16 cellular contexts compared by ENCODE assay signal in the genomic region with DNA sequence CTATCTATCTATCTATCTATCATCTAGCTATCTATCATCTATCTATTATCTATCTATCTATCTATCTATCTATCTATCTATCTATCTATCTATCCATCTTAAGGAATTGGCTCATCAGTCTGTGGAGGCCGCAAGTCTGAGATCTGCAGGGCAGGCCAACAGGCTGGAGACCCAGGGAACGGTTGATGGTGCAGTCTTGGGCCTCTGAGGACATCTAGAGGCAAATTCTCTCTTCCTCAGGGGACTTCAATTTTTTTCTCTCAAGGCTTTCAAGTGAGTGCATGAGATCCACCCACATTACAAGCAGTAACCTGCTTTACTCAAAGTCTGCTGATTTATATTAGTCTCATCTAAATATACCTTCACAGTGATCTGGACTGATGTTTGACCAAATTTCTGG.
DNase-seq lines count a peak whose midpoint lies in the region; TF ChIP-seq lines count a peak whose summit lies in the region.
"Had no signal": no experiment of that assay in that cellular context is flagged by ENCODE, and none has a peak within 500 bp of the region (broad histone marks: within the 10 kb centered on the region; RNA-seq: fewer than 3 reads in every experiment).

No MANE protein-coding gene starts in this region.

- in situ Hi-C loops in KBM-7 (cut with MboI; ENCODE audit: low pct_unique_long_range_greater_than_20kb, low sequenced_read_pairs), result no loop called here
- in situ Hi-C loops in SK-MEL-5 (cut with HindIII; ENCODE audit: low pct_unique_long_range_greater_than_20kb, low sequenced_read_pairs), result no loop called here

- no peak overlapping the region for H3K27ac ChIP-seq in coronary artery
- H3K27ac ChIP-seq: breast epithelium, sigmoid colon had no signal

- H3K4me3 ChIP-seq in coronary artery, result no peak overlapping the region
- H3K4me3 ChIP-seq: breast epithelium, sigmoid colon had no signal

- TF ChIP-seq CTCF in coronary artery (IDR thresholded peaks at IDR 0.05), result no peak

- peak; percentile 11 for DNase-seq in NCI-H1092 treated with DMSO at 0.1 percent for 48 hours (lab: John Stamatoyannopoulos, UW)
- no peak for DNase-seq in NCI-H1092 (lab: John Stamatoyannopoulos, UW)
- peak; percentile 3 for DNase-seq in KBM-7
- peak; percentile 46 for DNase-seq in SK-MEL-5 (ENCODE audit: low read depth, low spot score)
- DNase-seq in mesenteric fat pad (ENCODE audit: low spot score), result peak; percentile 18
- DNase-seq in activated CD4-positive, alpha-beta T cell treated with anti-CD3 and anti-CD28 coated beads for 1 hour, result no peak
- no peak for DNase-seq in NOMO-1 (lab: John Stamatoyannopoulos, UW; ENCODE audit: unreplicated experiment in 2 of 2)
- DNase-seq in coronary artery (ENCODE audit: low spot score), result no peak
- DNase-seq: activated CD4-positive, alpha-beta T cell treated with anti-CD3 and anti-CD28 coated beads, Interleukin-2, amount 50 U/mL, for 1 hour; activated CD8-positive, alpha-beta memory T cell treated with anti-CD3 and anti-CD28 coated beads, Interleukin-2, amount 50 U/mL, for 4 hours; activated naive CD8-positive, alpha-beta T cell treated with anti-CD3 and anti-CD28 coated beads, Interleukin-2, amount 50 U/mL, for 24 hours; cortex of kidney; GOT3; NCI-H774; sigmoid colon had no signal

Comparison
In these comparisons a context has a peak if more than half of its experiments do, and no peak if none do; other contexts are left out.
1. DNase-seq: peak in NCI-H1092 treated with DMSO at 0.1 percent for 48 hours (single experiment), KBM-7 (single experiment), SK-MEL-5 (single experiment) and mesenteric fat pad (single experiment); none in NCI-H1092 (single experiment), activated CD4-positive, alpha-beta T cell treated with anti-CD3 and anti-CD28 coated beads for 1 hour (single experiment), NOMO-1 (0 of 2) and coronary artery (single experiment).